8 cellular contexts compared by ENCODE assay signal in the genomic region with DNA sequence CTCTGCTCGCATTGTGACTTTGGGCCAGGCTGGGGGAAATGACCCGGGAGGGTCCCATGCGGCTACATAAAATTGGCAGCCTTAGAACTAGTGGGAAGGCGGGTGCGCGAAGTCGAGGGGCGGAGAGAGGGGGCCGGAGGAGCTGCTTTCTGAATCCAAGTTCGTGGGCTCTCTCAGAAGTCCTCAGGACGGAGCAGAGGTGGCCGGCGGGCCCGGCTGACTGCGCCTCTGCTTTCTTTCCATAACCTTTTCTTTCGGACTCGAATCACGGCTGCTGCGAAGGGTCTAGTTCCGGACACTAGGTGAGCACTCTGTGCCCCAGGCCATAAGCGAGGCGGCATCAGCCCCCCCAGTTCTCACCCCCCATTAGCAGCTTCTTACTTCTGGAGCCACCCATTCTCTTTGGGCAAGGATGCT. TPM values are rescaled to one million over a fixed set of nuclear protein-coding genes. Genes with fewer than 3 reads are reported as not detected.
DNase-seq lines count a peak whose midpoint lies in the region; ATAC-seq and TF ChIP-seq lines count a peak whose summit lies in the region.

KAZALD1 (plus strand) TSS at position 176 of the 417 bp plus-strand sequence. CDS start 604 bp downstream, outside the sequence.

- DNase-seq in heart left ventricle: peak in 1 of 5 donors; percentile 84
- no peak for DNase-seq in Right ventricle myocardium superior
- no peak for DNase-seq in breast epithelium (ENCODE audit: low spot score in 2 of 2)
- no peak for DNase-seq in HEK293T (ENCODE audit: extremely low spot score)
- DNase-seq in activated CD4-positive, alpha-beta T cell treated with anti-CD3 and anti-CD28 coated beads for 4 hours: no peak

- H3K27me3 ChIP-seq in heart left ventricle (peaks cover 0 to 31% (median 0%) of the 10 kb centered on the region in 9 donors), breast epithelium (no peaks in the 10 kb centered on the region)

- no peaks in the 10 kb centered on the region for H3K9me3 ChIP-seq in heart left ventricle
- H3K9me3 ChIP-seq in breast epithelium: no peaks in the 10 kb centered on the region
- no peaks in the 10 kb centered on the region for H3K9me3 ChIP-seq in mesodermal cell (ENCODE audit: control insufficient read depth, low read length)

- TF ChIP-seq POLR2A in heart left ventricle (IDR thresholded peaks at IDR 0.05) (no peak), breast epithelium (IDR thresholded peaks at IDR 0.05) (no peak)

- H3K36me3 ChIP-seq in heart left ventricle (no peaks in the 10 kb centered on the region), breast epithelium (no peaks in the 10 kb centered on the region), mesodermal cell (ENCODE audit: control insufficient read depth, insufficient read depth, low read length) (peaks cover 1% of the 10 kb centered on the region)

- TF ChIP-seq CTCF in heart left ventricle (IDR thresholded peaks at IDR 0.05) (no peak), breast epithelium (IDR thresholded peaks at IDR 0.05) (no peak)

- H3K4me3 ChIP-seq in heart left ventricle: peak within 1 kb of the TSS; percentile 59 to 88 (median 78)
- peak within 1 kb of the TSS; percentile 85 to 93 (median 91) for H3K4me3 ChIP-seq in breast epithelium
- H3K4me3 ChIP-seq in mesodermal cell (ENCODE audit: extremely low read depth, insufficient read depth, low read length, poor library complexity, severe bottlenecking): peak within 1 kb of the TSS; percentile 63

- 32 to 64% (median 41%) methylated on average over 21 to 22 of the region's 22 CpGs for WGBS in heart left ventricle, 4 donors
- 6 to 7% methylated on average over 19 to 20 of the region's 22 CpGs for WGBS in mesodermal cell (ENCODE audit: insufficient coverage in 2 of 2), 2 experiments

- peaks cover 0 to 65% (median 48%) of the 10 kb centered on the region in 12 donors for H3K4me1 ChIP-seq in heart left ventricle
- H3K4me1 ChIP-seq in breast epithelium: peaks cover 7 to 11% of the 10 kb centered on the region in 2 donors
- peaks cover 27% of the 10 kb centered on the region for H3K4me1 ChIP-seq in mesodermal cell (ENCODE audit: control insufficient read depth, insufficient read depth, low read length, poor library complexity, severe bottlenecking)

- POLR2A ChIA-PET in HEK293T (lab: Yijun Ruan, JAX): interaction anchor here (0.8 to 9.2 kb wide), 18 partner anchors 9 to 84 kb away, joined by 3 to 81 read pairs (median 4); partner anchors contain the start of genes PDZD7 and SFXN3

- CTCF ChIA-PET in HEK293T (lab: Yijun Ruan, JAX): interaction anchor here (0.5 to 4.5 kb wide), 7 partner anchors 11 to 93 kb away, joined by 3 to 30 read pairs (median 6); no protein-coding TSS in a partner anchor

- ATAC-seq in heart left ventricle (peak in 1 of 4 donors; percentile 13), Right ventricle myocardium superior (ENCODE audit: poor library complexity) (no peak), GM18868 (IDR thresholded peaks at IDR 0.05; ENCODE audit: unreplicated experiment) (no peak), HG02642 (IDR thresholded peaks at IDR 0.05; ENCODE audit: poor library complexity, unreplicated experiment) (no peak)

- H3K27ac ChIP-seq in heart left ventricle: peak within 1 kb of the TSS; percentile 92 to 100 (median 98)
- peak within 1 kb of the TSS; percentile 98 to 99 for H3K27ac ChIP-seq in breast epithelium
- H3K27ac ChIP-seq in mesodermal cell (ENCODE audit: low read depth, low read length, severe bottlenecking): peak within 1 kb of the TSS; percentile 97

- intact Hi-C loops in heart left ventricle (cut with DNase I): loop anchor here in 5 of 10 donors (1.0 to 10.0 kb wide), 5 partner anchors 19 to 67 kb away; partner anchors contain the start of gene LZTS2 (in 3 of the 5)
- intact Hi-C loops in Right ventricle myocardium superior (cut with DNase I): no loop called here
- intact Hi-C loops in breast epithelium (cut with DNase I; ENCODE audit: low total_unique reads): no loop called here

TF ChIP-seq in HEK293T, 16 proteins besides CTCF, POLR2A, EP300 and RAD21:
- TF ChIP-seq TARDBP (IDR thresholded peaks at IDR 0.05): no peak
- no peak for TF ChIP-seq L3MBTL2 (conservative IDR thresholded peaks at IDR 0.05)
- no peak for TF ChIP-seq SP1 (IDR thresholded peaks at IDR 0.05)
- no peak for TF ChIP-seq SUZ12 (IDR thresholded peaks at IDR 0.05)
- no peak for TF ChIP-seq ELF4 (IDR thresholded peaks at IDR 0.05)
- no peak for TF ChIP-seq FOXM1 (IDR thresholded peaks at IDR 0.05; ENCODE audit: borderline replicate concordance)
- TF ChIP-seq NFRKB (IDR thresholded peaks at IDR 0.05): no peak

RNA-seq across cellular contexts. Expression of gene KAZALD1, which starts in this region (rescaled TPM):
- total RNA-seq in heart left ventricle (10 to 100 TPM in 2 of 9 donors, 1 to 10 TPM in 7; 1.9 to 11.1 (median 6.1) TPM), Right ventricle myocardium superior (5.0 TPM), breast epithelium (1 to 10 TPM; 2.8 to 4.9 (median 4.5) TPM)
- 10 to 100 TPM in 1 of 2 donors, 1 to 10 TPM in 1; 10.0 to 10.6 TPM for polyA plus RNA-seq in heart left ventricle
- 5.3 TPM for polyA plus RNA-seq in mesodermal cell (2013, experiment 1 of 2)
- 3.9 TPM for polyA plus RNA-seq in mesodermal cell (2013, experiment 2 of 2)
